Comparison of ENCODE assay signal across 1 cellular context in the genomic region with DNA sequence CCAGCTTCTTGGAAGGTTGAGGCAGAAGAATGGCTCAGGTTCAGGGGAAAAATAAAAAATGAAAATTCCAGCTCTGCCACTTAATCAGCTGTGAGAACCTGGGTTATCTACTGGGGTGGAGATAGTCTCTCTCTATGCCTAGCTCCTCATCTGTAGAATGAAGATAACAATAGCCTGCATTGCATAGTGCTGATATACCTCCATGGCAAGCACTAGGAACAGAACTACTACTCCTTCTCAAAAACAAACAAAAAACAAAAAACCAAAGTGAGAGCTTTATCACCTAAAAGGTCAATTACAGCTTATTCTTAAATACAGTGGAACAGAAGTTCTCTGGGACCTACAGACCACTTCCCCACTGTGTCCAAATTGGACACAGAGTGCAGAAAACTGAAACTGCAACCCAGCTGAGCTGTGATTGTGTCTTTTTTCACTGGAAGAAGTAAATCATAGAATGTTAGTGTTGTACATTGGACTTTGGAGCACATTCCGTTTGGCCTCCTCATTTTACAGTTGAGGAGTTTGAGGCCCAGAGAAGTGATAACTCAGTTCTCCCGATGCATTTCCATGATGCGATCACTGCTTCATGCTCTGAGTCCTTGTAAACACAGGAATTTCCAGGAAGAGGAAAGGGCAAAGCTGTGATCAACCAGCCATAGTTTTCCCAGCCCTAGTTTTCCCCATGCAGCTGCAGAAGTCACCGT.
TF ChIP-seq lines count a peak whose summit lies in the region.

No MANE protein-coding gene starts in this region.

TF ChIP-seq in HCT116, 20 proteins besides CTCF, POLR2A, EP300 and RAD21:
- TF ChIP-seq ELF1 (IDR thresholded peaks at IDR 0.05; ENCODE audit: borderline replicate concordance, low read depth): no peak
- TF ChIP-seq ZNF274 (IDR thresholded peaks at IDR 0.05; ENCODE audit: low read depth, low read length): no peak
- TF ChIP-seq ZBTB33 (IDR thresholded peaks at IDR 0.05; ENCODE audit: extremely low read depth, insufficient replicate concordance, low read length): no peak
- no peak for TF ChIP-seq TCF7L2 (IDR thresholded peaks at IDR 0.05; ENCODE audit: borderline replicate concordance, extremely low read depth, insufficient read depth, insufficient read length)
- no peak for TF ChIP-seq JUND (IDR thresholded peaks at IDR 0.05)
- TF ChIP-seq EZH2phosphoT487 (IDR thresholded peaks at IDR 0.05; ENCODE audit: borderline replicate concordance): no peak
TF ChIP-seq in HCT116: peak in this region for 0.
